In the genomic region with DNA sequence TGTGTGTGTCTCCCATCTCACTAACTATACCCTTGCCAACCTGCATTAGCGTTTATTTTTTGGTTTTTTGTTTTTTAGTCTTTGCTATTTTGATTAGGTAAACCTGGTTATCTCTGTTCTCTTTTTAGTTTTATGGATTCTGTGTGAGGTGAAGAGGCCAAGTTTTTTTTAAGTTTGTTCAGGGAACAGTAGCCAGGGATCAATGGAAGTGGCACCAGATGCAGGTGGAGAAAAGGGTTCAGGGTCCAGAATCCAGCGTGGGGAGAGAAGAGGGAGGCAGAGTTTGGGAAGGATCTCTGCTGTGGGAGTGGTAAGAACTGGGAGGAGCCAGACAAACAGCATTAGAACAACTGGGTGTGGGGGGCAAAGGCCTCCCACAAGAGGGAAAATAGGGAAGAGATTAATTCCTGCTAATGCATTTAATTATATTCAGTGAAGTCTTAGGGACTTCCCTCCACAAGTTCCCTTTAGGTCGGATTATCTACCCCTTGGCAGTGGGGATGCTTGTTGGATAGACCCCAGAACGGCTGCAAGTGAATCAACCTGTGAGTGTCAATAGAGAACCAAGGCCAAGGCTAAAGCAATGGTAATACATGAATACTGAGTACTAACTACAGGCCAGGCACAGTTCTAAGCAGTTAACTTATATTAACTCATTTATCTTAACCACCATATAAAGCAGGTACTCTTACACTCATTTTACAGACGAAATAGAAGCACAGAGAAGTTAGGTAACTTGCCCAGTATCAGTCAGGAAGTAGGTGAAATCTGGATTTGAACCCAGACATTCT, we compare ENCODE assay signal across 1 cellular context.
TF ChIP-seq lines count a peak whose summit lies in the region.

No MANE protein-coding gene starts in this region.

TF ChIP-seq in IMR-90, 13 proteins besides CTCF, POLR2A, EP300 and RAD21 (continued from another document):
- no peak for TF ChIP-seq SMC3 (IDR thresholded peaks at IDR 0.05; ENCODE audit: low read depth, low read length)
- TF ChIP-seq RCOR1 (IDR thresholded peaks at IDR 0.05; ENCODE audit: insufficient replicate concordance, low read length) = no peak
- TF ChIP-seq ELK1 (IDR thresholded peaks at IDR 0.05; ENCODE audit: borderline replicate concordance, low read depth, low read length) = no peak
- TF ChIP-seq NFE2L2 (IDR thresholded peaks at IDR 0.05; ENCODE audit: low read depth, low read length) = no peak
- TF ChIP-seq MXI1 (IDR thresholded peaks at IDR 0.05; ENCODE audit: borderline replicate concordance, low read depth, low read length) = no peak
- TF ChIP-seq USF2 (IDR thresholded peaks at IDR 0.05; ENCODE audit: low read depth, low read length) = no peak
- TF ChIP-seq RFX5 (IDR thresholded peaks at IDR 0.05; ENCODE audit: low read depth, low read length) = no peak
- TF ChIP-seq BHLHE40 (IDR thresholded peaks at IDR 0.05; ENCODE audit: low read depth, low read length) = no peak
- no peak for TF ChIP-seq CHD1 (IDR thresholded peaks at IDR 0.05; ENCODE audit: low read depth, low read length)
